Comparison of ENCODE assay signal across 24 cellular contexts in genomic region chr17:4576729-4577322, GRCh38. TPM values are rescaled to one million over a fixed set of nuclear protein-coding genes. Genes with fewer than 3 reads are reported as not detected.
DNase-seq lines count a peak whose midpoint lies in the region; FAIRE-seq and TF ChIP-seq lines count a peak whose summit lies in the region.
"Had no signal": no experiment of that assay in that cellular context is flagged by ENCODE, and none has a peak within 500 bp of the region (broad histone marks: within the 10 kb centered on the region; RNA-seq: fewer than 3 reads in every experiment).

No MANE protein-coding gene starts in this region.

- H3K4me3 ChIP-seq in endothelial cell of umbilical vein (replicated peaks in 1 of 3; ENCODE audit: insufficient read depth in 1 of 3, low read depth in 1 of 3, low read length in 3 of 3) (no peak overlapping the region), mesendoderm (ENCODE audit: low read length) (no peak overlapping the region), spleen (no peak overlapping the region)
- H3K4me3 ChIP-seq: colonic mucosa, GM12878, ovary had no signal

- H4K5ac ChIP-seq in mesendoderm (ENCODE audit: low read length) = no peak overlapping the region

- no peak overlapping the region for H3K23ac ChIP-seq in mesendoderm (ENCODE audit: low read length)

- H3K79me2 ChIP-seq in endothelial cell of umbilical vein (ENCODE audit: control insufficient read depth, insufficient read depth, low read length) (no peaks in the 10 kb centered on the region), mesendoderm (ENCODE audit: control insufficient read depth, insufficient read depth, low read length) (no peaks in the 10 kb centered on the region)

- DNase-seq in NCI-H2227 (lab: John Stamatoyannopoulos, UW; ENCODE audit: unreplicated experiment) (peak; percentile 22), NCI-H2227 treated with DMSO at 0.1 percent for 48 hours (lab: John Stamatoyannopoulos, UW) (no peak), endothelial cell of umbilical vein (ENCODE audit: low read depth, low spot score) (no peak), mesendoderm (peak; percentile 75), spleen (peak; percentile 56), anterior cingulate cortex (lab: John Stamatoyannopoulos, UW) (no peak), globus pallidus (ENCODE audit: low spot score) (no peak), RPMI8226 (no peak)
- DNase-seq: activated CD4-positive, alpha-beta T cell treated with anti-CD3 and anti-CD28 coated beads, Interleukin-2, amount 50 U/mL, for 4 hours; activated naive CD4-positive, alpha-beta T cell treated with Interleukin-2 at 50 U/mL for 16 hours; activated T-cell treated with anti-CD3 and anti-CD28 coated beads for 4 hours; C1 segment of cervical spinal cord; colonic mucosa; KG1; NCI-H1105; NCI-H2107; NCI-H774; small intestine; SW 1271 had no signal

- peak overlapping the region; percentile 3 for H2AFZ ChIP-seq in endothelial cell of umbilical vein (ENCODE audit: low read depth, low read length)

- H4K8ac ChIP-seq in mesendoderm (ENCODE audit: low read depth, low read length) = no peak overlapping the region

- no peak overlapping the region for H3K9ac ChIP-seq in endothelial cell of umbilical vein (replicated peaks; ENCODE audit: extremely low read depth, insufficient read depth, low read length)
- peak overlapping the region; percentile 24 for H3K9ac ChIP-seq in mesendoderm (ENCODE audit: low read length)

- no peak overlapping the region for H2AK5ac ChIP-seq in mesendoderm (ENCODE audit: low read length)

- H4K20me1 ChIP-seq in endothelial cell of umbilical vein (replicated peaks; ENCODE audit: control insufficient read depth, extremely low read depth, insufficient read depth, low read length) = no peaks in the 10 kb centered on the region

- peak overlapping the region; percentile 42 for H3K4ac ChIP-seq in mesendoderm (ENCODE audit: low read depth, low read length)

- H3K27ac ChIP-seq in endothelial cell of umbilical vein (ENCODE audit: insufficient read depth, low read depth, low read length) = no peak overlapping the region
- H3K27ac ChIP-seq in mesendoderm (ENCODE audit: low read depth, low read length) = no peak overlapping the region
- H3K27ac ChIP-seq in spleen = no peak overlapping the region
- H3K27ac ChIP-seq: colonic mucosa, ovary had no signal

- H3K9me1 ChIP-seq in endothelial cell of umbilical vein (replicated peaks; ENCODE audit: control insufficient read depth, extremely low read depth, insufficient read depth, low read length) = no peaks in the 10 kb centered on the region

- H3K56ac ChIP-seq in mesendoderm (ENCODE audit: low read length) = peak overlapping the region; percentile 25

- H3K9me3 ChIP-seq in endothelial cell of umbilical vein (replicated peaks; ENCODE audit: control insufficient read depth, insufficient read depth, low read length) = no peaks in the 10 kb centered on the region
- no peaks in the 10 kb centered on the region for H3K9me3 ChIP-seq in spleen
- H3K9me3 ChIP-seq: colonic mucosa, ovary had no signal

- H3K18ac ChIP-seq in mesendoderm (ENCODE audit: low read length) = peak overlapping the region; percentile 35

- POLR2A ChIA-PET in endothelial cell of umbilical vein (lab: Charles Lee) = no interaction called here

- TF ChIP-seq POLR2A in endothelial cell of umbilical vein (IDR thresholded peaks at IDR 0.05; ENCODE audit: low read depth, low read length) (no peak), spleen (IDR thresholded peaks at IDR 0.05) (no peak)

- H3K79me1 ChIP-seq in mesendoderm (ENCODE audit: low read length) = no peaks in the 10 kb centered on the region

- no peak for FAIRE-seq in endothelial cell of umbilical vein (lab: Jason Lieb, UNC)
- FAIRE-seq: G401.6, GM12878, RCC 7860, small intestine had no signal

- no peak overlapping the region for H2BK15ac ChIP-seq in mesendoderm (replicated peaks; ENCODE audit: low read depth)

- H3K4me1 ChIP-seq in endothelial cell of umbilical vein (ENCODE audit: control insufficient read depth, extremely low read depth, insufficient read depth, low read length) = no peaks in the 10 kb centered on the region
- no peaks in the 10 kb centered on the region for H3K4me1 ChIP-seq in mesendoderm (ENCODE audit: control insufficient read depth, low read depth, low read length)
- peaks cover 0 to 5% (median 0%) of the 10 kb centered on the region in 6 donors for H3K4me1 ChIP-seq in spleen
- H3K4me1 ChIP-seq: colonic mucosa had no signal

- peak overlapping the region; percentile 4 for H2BK120ac ChIP-seq in mesendoderm (ENCODE audit: low read depth, low read length)

- no CpG with 5 or more reads among the region's 18 CpGs for WGBS in mesendoderm (ENCODE audit: extremely low coverage, insufficient coverage, low lambda C conversion rate)
- 66 to 82% (median 76%) methylated on average over 12 to 18 of the region's 18 CpGs for WGBS in spleen, 5 donors

- H3K36me3 ChIP-seq in endothelial cell of umbilical vein (ENCODE audit: control insufficient read depth in 2 of 2, extremely low read depth in 1 of 2, insufficient read depth in 2 of 2, low read length in 2 of 2) (no peaks in the 10 kb centered on the region), mesendoderm (ENCODE audit: control insufficient read depth, insufficient read depth, low read length) (no peaks in the 10 kb centered on the region), spleen (no peaks in the 10 kb centered on the region)
- H3K36me3 ChIP-seq: colonic mucosa, ovary had no signal

- intact Hi-C loops in endothelial cell of umbilical vein (cut with micrococcal nuclease) = no loop called here
- intact Hi-C loops in spleen (cut with DNase I; ENCODE audit: low total_unique reads) = no loop called here

- CTCF ChIA-PET in endothelial cell of umbilical vein (lab: Charles Lee) = interaction anchor here (1.5 to 1.8 kb wide), 2 partner anchors 10 to 12 kb away, joined by 3 to 18 read pairs; no protein-coding TSS in a partner anchor

- peaks cover 0 to 4% of the 10 kb centered on the region in 2 experiments for H3K27me3 ChIP-seq in endothelial cell of umbilical vein (ENCODE audit: control insufficient read depth in 2 of 2, insufficient read depth in 2 of 2, low read length in 2 of 2)
- no peaks in the 10 kb centered on the region for H3K27me3 ChIP-seq in mesendoderm (ENCODE audit: insufficient read depth, low read length, poor library complexity)
- H3K27me3 ChIP-seq in spleen (replicated peaks in 1 of 7) = peaks cover 0 to 6% (median under 1%) of the 10 kb centered on the region in 7 donors
- H3K27me3 ChIP-seq: ovary had no signal

- no TSS peak for BruUV-seq in endothelial cell of umbilical vein (replicated peaks; lab: Mats Ljungman, UMichigan)

- no peak overlapping the region for H2BK5ac ChIP-seq in mesendoderm (ENCODE audit: low read length)

- dilution Hi-C loops in endothelial cell of umbilical vein (cut with MboI; ENCODE audit: extremely low pct_ligation_motif_present, low sequenced_read_pairs) = no loop called here

- no peak overlapping the region for H3K4me2 ChIP-seq in endothelial cell of umbilical vein (ENCODE audit: insufficient read depth, low read length)
- H3K4me2 ChIP-seq in mesendoderm (ENCODE audit: low read length) = no peak overlapping the region

- no peak for TF ChIP-seq CTCF in endothelial cell of umbilical vein (IDR thresholded peaks at IDR 0.05; ENCODE audit: extremely low read depth in 1 of 2, insufficient read depth in 1 of 2, low read depth in 1 of 2, low read length in 2 of 2)
- TF ChIP-seq CTCF in spleen (IDR thresholded peaks at IDR 0.05 in 8 of 11, conservative IDR thresholded peaks at IDR 0.05 in 3 of 11) = no peak

TF ChIP-seq in endothelial cell of umbilical vein, 7 proteins besides CTCF, POLR2A, EP300 and RAD21 (continues in another document):
- TF ChIP-seq POLR2AphosphoS5 (IDR thresholded peaks at IDR 0.05; ENCODE audit: insufficient read depth, low read depth, low read length) = no peak
- TF ChIP-seq JUN (IDR thresholded peaks at IDR 0.05; ENCODE audit: borderline replicate concordance, insufficient read depth, insufficient read length, low read depth) = no peak

RNA-seq across cellular contexts. Expression of gene SMTNL2, which starts 7.5 kb away (rescaled TPM):
- not detected in 2 replicates for total RNA-seq in endothelial cell of umbilical vein
- polyA plus RNA-seq in endothelial cell of umbilical vein = not detected in 2 replicates
- polyA plus RNA-seq in endothelial cell of umbilical vein (2011; cell fraction: cytosol; rRNA removed) = not detected in 2 replicates
- polyA plus RNA-seq in endothelial cell of umbilical vein (2011; cell fraction: nucleus; rRNA removed) = not detected in 2 replicates
- not detected in 2 replicates for polyA plus RNA-seq in endothelial cell of umbilical vein (2012)
- polyA minus RNA-seq in endothelial cell of umbilical vein = not detected in 2 replicates
- polyA minus RNA-seq in endothelial cell of umbilical vein (2011; cell fraction: cytosol; rRNA and poly(A)+ RNA removed) = not detected
- not detected in 2 replicates for polyA minus RNA-seq in endothelial cell of umbilical vein (2011; cell fraction: nucleus; rRNA and poly(A)+ RNA removed)
- polyA plus RNA-seq in mesendoderm (2013, experiment 1 of 2) = 0.73 TPM
- 0.60 TPM for polyA plus RNA-seq in mesendoderm (2013, experiment 2 of 2)
- 1 to 10 TPM in 2 of 7 donors, under 1 TPM in 5; 0.42 to 1.5 (median 0.97) TPM for total RNA-seq in spleen
- under 1 TPM; 0.22 to 0.67 (median 0.36) TPM for polyA plus RNA-seq in spleen
- total RNA-seq: GM12878 had no signal
- polyA plus RNA-seq: GM12878 had no signal

RNA-seq across cellular contexts. Expression of gene GGT6, which starts 16.4 kb away (rescaled TPM):
- total RNA-seq in endothelial cell of umbilical vein (not detected in 2 replicates), spleen (under 1 TPM in 1 of 7 donors, not detected in 6; 0.42 TPM)
- polyA plus RNA-seq in endothelial cell of umbilical vein (not detected in 2 replicates), spleen (under 1 TPM in 1 of 3 donors, not detected in 2; 0.03 TPM)
- polyA plus RNA-seq in endothelial cell of umbilical vein (2011; cell fraction: cytosol; rRNA removed) = not detected in 2 replicates
- not detected in 2 replicates for polyA plus RNA-seq in endothelial cell of umbilical vein (2011; cell fraction: nucleus; rRNA removed)
- not detected in 2 replicates for polyA plus RNA-seq in endothelial cell of umbilical vein (2012)
- not detected in 2 replicates for polyA minus RNA-seq in endothelial cell of umbilical vein
- not detected for polyA minus RNA-seq in endothelial cell of umbilical vein (2011; cell fraction: cytosol; rRNA and poly(A)+ RNA removed)
- polyA minus RNA-seq in endothelial cell of umbilical vein (2011; cell fraction: nucleus; rRNA and poly(A)+ RNA removed) = not detected in 2 replicates
- polyA plus RNA-seq in mesendoderm (2013, experiment 1 of 2) = 0.06 TPM
- 0.04 TPM for polyA plus RNA-seq in mesendoderm (2013, experiment 2 of 2)
- total RNA-seq: A172 had no signal

RNA-seq across cellular contexts. Expression of gene MYBBP1A, which starts 21.6 kb away (rescaled TPM):
- total RNA-seq in endothelial cell of umbilical vein (78.1 and 79.2 TPM in 2 replicates), spleen (10 to 100 TPM; 37.1 to 71.2 (median 54.4) TPM)
- polyA plus RNA-seq in endothelial cell of umbilical vein (26.8 and 29.3 TPM in 2 replicates), spleen (10 to 100 TPM; 24.7 to 48.6 (median 35.5) TPM)
- 23.1 and 28.2 TPM in 2 replicates for polyA plus RNA-seq in endothelial cell of umbilical vein (2011; cell fraction: cytosol; rRNA removed)
- 109 and 111 TPM in 2 replicates for polyA plus RNA-seq in endothelial cell of umbilical vein (2011; cell fraction: nucleus; rRNA removed)
- 54.2 and 58.6 TPM in 2 replicates for polyA plus RNA-seq in endothelial cell of umbilical vein (2012)
- 36.6 and 55.5 TPM in 2 replicates for polyA minus RNA-seq in endothelial cell of umbilical vein
- 65.2 TPM for polyA minus RNA-seq in endothelial cell of umbilical vein (2011; cell fraction: cytosol; rRNA and poly(A)+ RNA removed)
- 43.8 and 58.8 TPM in 2 replicates for polyA minus RNA-seq in endothelial cell of umbilical vein (2011; cell fraction: nucleus; rRNA and poly(A)+ RNA removed)
- 74.9 TPM for polyA plus RNA-seq in mesendoderm (2013, experiment 1 of 2)
- 78.6 TPM for polyA plus RNA-seq in mesendoderm (2013, experiment 2 of 2)

Comparison
In these comparisons a context has a peak if more than half of its experiments do, and no peak if none do; other contexts are left out.
1. DNase-seq: peak in NCI-H2227 (single experiment), mesendoderm (single experiment) and spleen (single experiment); none in NCI-H2227 treated with DMSO at 0.1 percent for 48 hours (single experiment), endothelial cell of umbilical vein (single experiment), anterior cingulate cortex (0 of 58), globus pallidus (single experiment) and RPMI8226 (single experiment).